ENCODE assay signal across 9 cellular contexts in genomic region chr6:90940812-90941481, GRCh38.
DNase-seq lines count a peak whose midpoint lies in the region; ATAC-seq, FAIRE-seq and TF ChIP-seq lines count a peak whose summit lies in the region.
"Had no signal": no experiment of that assay in that cellular context is flagged by ENCODE, and none has a peak within 500 bp of the region (broad histone marks: within the 10 kb centered on the region; RNA-seq: fewer than 3 reads in every experiment).

No MANE protein-coding gene starts in this region.

- TF ChIP-seq POLR2A in H54 (IDR thresholded peaks at IDR 0.05; ENCODE audit: low read depth, low read length), result no peak

- H2BK120ac ChIP-seq in mesenchymal stem cell (ENCODE audit: low read depth, low read length), result no peak overlapping the region

- H3K79me2 ChIP-seq in KMS-11 (ENCODE audit: insufficient read depth, low read depth) (no peaks in the 10 kb centered on the region), OCI-LY3 (ENCODE audit: low read length) (no peaks in the 10 kb centered on the region)

- H2AFZ ChIP-seq in KMS-11 (ENCODE audit: low read depth), result peak overlapping the region; percentile 61
- H2AFZ ChIP-seq in OCI-LY3 (ENCODE audit: low read depth, low read length), result peak overlapping the region; percentile 81; the same call in 1 of the 2 replicates
- H2AFZ ChIP-seq in mesenchymal stem cell (ENCODE audit: low read depth, low read length), result no peak overlapping the region

- H4K91ac ChIP-seq in mesenchymal stem cell (ENCODE audit: low read length), result no peak overlapping the region

- H2AK5ac ChIP-seq in mesenchymal stem cell (ENCODE audit: low read length, severe bottlenecking), result no peak overlapping the region

- no peak overlapping the region for H2BK15ac ChIP-seq in mesenchymal stem cell (ENCODE audit: low read depth, poor library complexity, severe bottlenecking)

- H3K36me3 ChIP-seq in KMS-11 (ENCODE audit: insufficient read depth) (no peaks in the 10 kb centered on the region), OCI-LY3 (replicated peaks; ENCODE audit: low read depth, low read length) (no peaks in the 10 kb centered on the region), mesenchymal stem cell (ENCODE audit: control insufficient read depth in 1 of 2, insufficient read depth in 2 of 2, low read depth in 1 of 2, low read length in 2 of 2) (no peaks in the 10 kb centered on the region), colonic mucosa (no peaks in the 10 kb centered on the region)
- H3K36me3 ChIP-seq: neutrophil had no signal

- H4K20me1 ChIP-seq in KMS-11 (ENCODE audit: insufficient read depth) (no peaks in the 10 kb centered on the region), OCI-LY3 (ENCODE audit: insufficient read depth, low read length) (no peaks in the 10 kb centered on the region)

- H3K27ac ChIP-seq in KMS-11 (no peak overlapping the region), OCI-LY3 (ENCODE audit: low read length) (peak overlapping the region; percentile 69), coronary artery (no peak overlapping the region), mesenchymal stem cell (ENCODE audit: low read length, poor library complexity, severe bottlenecking) (no peak overlapping the region), colonic mucosa (no peak overlapping the region)
- H3K27ac ChIP-seq: neutrophil had no signal

- peak; percentile 54; the same call in 1 of the 2 replicates for TF ChIP-seq CTCF in KMS-11 (conservative IDR thresholded peaks at IDR 0.05; ENCODE audit: low read depth, low read length)
- TF ChIP-seq CTCF in OCI-LY3 (IDR thresholded peaks at IDR 0.05; ENCODE audit: low read depth, low read length), result peak; percentile 67
- TF ChIP-seq CTCF in coronary artery (IDR thresholded peaks at IDR 0.05), result peak; percentile 12
- no peak for TF ChIP-seq CTCF in colonic mucosa (IDR thresholded peaks at IDR 0.05)

- DNase-seq in Right ventricle myocardium superior, result no peak
- no peak for DNase-seq in cardiac septum (ENCODE audit: low spot score)
- DNase-seq in H54 (ENCODE audit: insufficient read length, low spot score), result peak; percentile 4
- no peak for DNase-seq in coronary artery (ENCODE audit: low spot score)
- peak; percentile 76 for DNase-seq in mesenchymal stem cell
- no peak for DNase-seq in colonic mucosa

- intact Hi-C loops in Right ventricle myocardium superior (cut with DNase I) (no loop called here), cardiac septum (cut with DNase I) (no loop called here), colonic mucosa (cut with DNase I) (no loop called here)

- H3K4me2 ChIP-seq in KMS-11, result no peak overlapping the region
- H3K4me2 ChIP-seq in OCI-LY3 (ENCODE audit: low read length), result peak overlapping the region; percentile 78
- H3K4me2 ChIP-seq in mesenchymal stem cell (ENCODE audit: low read length, poor library complexity, severe bottlenecking), result no peak overlapping the region

- H3K4me1 ChIP-seq in KMS-11 (ENCODE audit: low read depth, poor library complexity, severe bottlenecking), result no peaks in the 10 kb centered on the region
- H3K4me1 ChIP-seq in OCI-LY3 (ENCODE audit: low read length), result peaks cover 26% of the 10 kb centered on the region
- no peaks in the 10 kb centered on the region for H3K4me1 ChIP-seq in mesenchymal stem cell (ENCODE audit: control insufficient read depth, insufficient read depth, low read depth, low read length)
- H3K4me1 ChIP-seq in colonic mucosa, result no peaks in the 10 kb centered on the region

- H3K23ac ChIP-seq in mesenchymal stem cell (ENCODE audit: low read length in 2 of 2), result no peak overlapping the region

- H3K9ac ChIP-seq in KMS-11, result no peak overlapping the region; the same call in 1 of the 2 replicates
- H3K9ac ChIP-seq in OCI-LY3 (ENCODE audit: low read length), result peak overlapping the region; percentile 39; the same call in 1 of the 2 replicates
- peak overlapping the region; percentile 74 for H3K9ac ChIP-seq in mesenchymal stem cell (ENCODE audit: low read length)
- no peak overlapping the region for H3K9ac ChIP-seq in colonic mucosa (ENCODE audit: low read depth in 2 of 2, low read length in 2 of 2)

- WGBS in mesenchymal stem cell, result 16% methylated on average over 2 of the region's 5 CpGs

- H3K9me3 ChIP-seq in OCI-LY3 (ENCODE audit: insufficient read depth, low read length) (no peaks in the 10 kb centered on the region), mesenchymal stem cell (ENCODE audit: control insufficient read depth, low read length) (no peaks in the 10 kb centered on the region), colonic mucosa (no peaks in the 10 kb centered on the region)
- H3K9me3 ChIP-seq: neutrophil had no signal

- no peak overlapping the region for H3K4me3 ChIP-seq in KMS-11 (IDR thresholded peaks at IDR 0.05; ENCODE audit: insufficient read depth, low read depth, low read length)
- peak overlapping the region; percentile 63 for H3K4me3 ChIP-seq in OCI-LY3 (ENCODE audit: low read length)
- no peak overlapping the region for H3K4me3 ChIP-seq in coronary artery
- no peak overlapping the region for H3K4me3 ChIP-seq in mesenchymal stem cell (ENCODE audit: insufficient read depth in 1 of 2, low read depth in 1 of 2, low read length in 2 of 2)
- H3K4me3 ChIP-seq in colonic mucosa, result no peak overlapping the region

- no peak overlapping the region for H4K8ac ChIP-seq in mesenchymal stem cell (ENCODE audit: low read length)

- no peaks in the 10 kb centered on the region for H3K79me1 ChIP-seq in mesenchymal stem cell (replicated peaks; ENCODE audit: low read length, poor library complexity, severe bottlenecking)

- FAIRE-seq in H54 (lab: Jason Lieb, UNC), result peak; percentile 48

- no peaks in the 10 kb centered on the region for H3K27me3 ChIP-seq in KMS-11 (ENCODE audit: insufficient read depth, low read depth)
- H3K27me3 ChIP-seq in OCI-LY3 (ENCODE audit: low read depth, low read length), result no peaks in the 10 kb centered on the region
- peaks cover 3% of the 10 kb centered on the region in 2 experiments for H3K27me3 ChIP-seq in mesenchymal stem cell (ENCODE audit: control insufficient read depth in 1 of 2, insufficient read depth in 1 of 2, low read length in 2 of 2)
- no peaks in the 10 kb centered on the region for H3K27me3 ChIP-seq in colonic mucosa
- H3K27me3 ChIP-seq: neutrophil had no signal

- H3K18ac ChIP-seq in mesenchymal stem cell (ENCODE audit: low read depth in 1 of 2, low read length in 2 of 2), result no peak overlapping the region

- peak; percentile 64 for ATAC-seq in Right ventricle myocardium superior (ENCODE audit: poor library complexity)

- H2BK12ac ChIP-seq in mesenchymal stem cell (ENCODE audit: low read length in 2 of 2), result no peak overlapping the region

- no peak overlapping the region for H3K14ac ChIP-seq in mesenchymal stem cell (ENCODE audit: low read length in 2 of 2)

- H3K4ac ChIP-seq in mesenchymal stem cell (ENCODE audit: low read depth in 1 of 2, low read length in 2 of 2), result no peak overlapping the region

- no peak overlapping the region for H2BK5ac ChIP-seq in mesenchymal stem cell (ENCODE audit: low read depth, low read length, poor library complexity, severe bottlenecking)

Comparison
In these comparisons a context has a peak if more than half of its experiments do, and no peak if none do; other contexts are left out.
1. DNase-seq: peak in H54 (single experiment) and mesenchymal stem cell (single experiment); none in Right ventricle myocardium superior (single experiment), cardiac septum (single experiment), coronary artery (single experiment) and colonic mucosa (single experiment).
2. H3K9ac ChIP-seq: peak in OCI-LY3 (single experiment) and mesenchymal stem cell (single experiment); none in KMS-11 (single experiment) and colonic mucosa (0 of 2).